ENCODE assay signal across 8 cellular contexts in genomic region chr10:95655571-95656290, GRCh38. TPM values are rescaled to one million over a fixed set of nuclear protein-coding genes. Genes with fewer than 3 reads are reported as not detected.
DNase-seq lines count a peak whose midpoint lies in the region; ATAC-seq, FAIRE-seq and TF ChIP-seq lines count a peak whose summit lies in the region.

No MANE protein-coding gene starts in this region.

- H3K4me3 Mint-ChIP-seq in T-helper 2 cell treated with Interferon-gamma antibody and Interleukin-4, amounts not matched to agents 5 μg/mL and 100 μg/mL, for 36 hours = peak overlapping the region; percentile 93
- H3K4me3 Mint-ChIP-seq in type B pancreatic cell = peak overlapping the region; percentile 100

- BruUV-seq in endothelial cell of umbilical vein (replicated peaks; lab: Mats Ljungman, UMichigan) = TSS peak; percentile 23

- H3K4me3 ChIP-seq in AG10803 (ENCODE audit: low read length) (peak overlapping the region; percentile 87), endothelial cell of umbilical vein (replicated peaks in 1 of 3; ENCODE audit: insufficient read depth in 1 of 3, low read depth in 1 of 3, low read length in 3 of 3) (peak overlapping the region; percentile 73 to 93 (median 89))

- peak overlapping the region; percentile 87 for H3K9ac ChIP-seq in endothelial cell of umbilical vein (replicated peaks; ENCODE audit: extremely low read depth, insufficient read depth, low read length)

- dilution Hi-C loops in endothelial cell of umbilical vein (cut with MboI; ENCODE audit: extremely low pct_ligation_motif_present, low sequenced_read_pairs) = no loop called here

- H3K79me2 ChIP-seq in endothelial cell of umbilical vein (ENCODE audit: control insufficient read depth, insufficient read depth, low read length) = peaks cover 37% of the 10 kb centered on the region

- POLR2A ChIA-PET in endothelial cell of umbilical vein (lab: Charles Lee) = no interaction called here

- H4K20me1 ChIP-seq in endothelial cell of umbilical vein (replicated peaks; ENCODE audit: control insufficient read depth, extremely low read depth, insufficient read depth, low read length) = no peaks in the 10 kb centered on the region

- TF ChIP-seq CTCF in AG10803 (conservative IDR thresholded peaks at IDR 0.05; ENCODE audit: low read length) (no peak), endothelial cell of umbilical vein (IDR thresholded peaks at IDR 0.05; ENCODE audit: extremely low read depth in 1 of 2, insufficient read depth in 1 of 2, low read depth in 1 of 2, low read length in 2 of 2) (no peak), type B pancreatic cell (conservative IDR thresholded peaks at IDR 0.05) (no peak)

- intact Hi-C loops in endothelial cell of umbilical vein (cut with micrococcal nuclease) = loop anchor here (1.0 to 2.0 kb wide), 3 partner anchors 39 to 210 kb away; partner anchors contain the start of gene SORBS1

- peak overlapping the region; percentile 82 for H3K27ac Mint-ChIP-seq in T-helper 2 cell treated with Interferon-gamma antibody and Interleukin-4, amounts not matched to agents 5 μg/mL and 100 μg/mL, for 36 hours
- peak overlapping the region; percentile 76 for H3K27ac Mint-ChIP-seq in type B pancreatic cell

- no peaks in the 10 kb centered on the region for H3K27me3 ChIP-seq in endothelial cell of umbilical vein (ENCODE audit: control insufficient read depth in 2 of 2, insufficient read depth in 2 of 2, low read length in 2 of 2)

- peaks cover 25% of the 10 kb centered on the region for H3K4me1 Mint-ChIP-seq in T-helper 2 cell treated with Interferon-gamma antibody and Interleukin-4, amounts not matched to agents 5 μg/mL and 100 μg/mL, for 36 hours (ENCODE audit: low read depth)
- H3K4me1 Mint-ChIP-seq in type B pancreatic cell (ENCODE audit: unreplicated experiment) = peaks cover 16% of the 10 kb centered on the region

- peaks cover 32% of the 10 kb centered on the region for H3K36me3 Mint-ChIP-seq in T-helper 2 cell treated with Interferon-gamma antibody and Interleukin-4, amounts not matched to agents 5 μg/mL and 100 μg/mL, for 36 hours (ENCODE audit: low read depth)
- H3K36me3 Mint-ChIP-seq in type B pancreatic cell = peaks cover 29% of the 10 kb centered on the region

- DNase-seq in AG10803 (ENCODE audit: low read depth) (peak; percentile 35), endothelial cell of umbilical vein (ENCODE audit: low read depth, low spot score) (peak; percentile 62), myocyte (ENCODE audit: low read depth) (peak; percentile 35), type B pancreatic cell (ENCODE audit: extremely low spot score, unreplicated experiment) (no peak), occipital lobe (lab: John Stamatoyannopoulos, UW) (no peak)
- peak; percentile 51 for DNase-seq in T-helper 2 cell treated with Interferon-gamma antibody and Interleukin-4, amounts not matched to agents 5 μg/mL and 100 μg/mL, for 36 hours (ENCODE audit: low spot score)

- no peak for FAIRE-seq in endothelial cell of umbilical vein (lab: Jason Lieb, UNC)

- peaks cover 6 to 7% of the 10 kb centered on the region in 2 experiments for H3K36me3 ChIP-seq in endothelial cell of umbilical vein (ENCODE audit: control insufficient read depth in 2 of 2, extremely low read depth in 1 of 2, insufficient read depth in 2 of 2, low read length in 2 of 2)

- peak overlapping the region; percentile 97 for H3K4me2 ChIP-seq in endothelial cell of umbilical vein (ENCODE audit: insufficient read depth, low read length)

- no peaks in the 10 kb centered on the region for H3K27me3 Mint-ChIP-seq in T-helper 2 cell treated with Interferon-gamma antibody and Interleukin-4, amounts not matched to agents 5 μg/mL and 100 μg/mL, for 36 hours (ENCODE audit: low read depth)
- H3K27me3 Mint-ChIP-seq in type B pancreatic cell = no peaks in the 10 kb centered on the region

- H2AFZ ChIP-seq in endothelial cell of umbilical vein (ENCODE audit: low read depth, low read length) = peak overlapping the region; percentile 72

- peaks cover 11% of the 10 kb centered on the region for H3K4me1 ChIP-seq in endothelial cell of umbilical vein (ENCODE audit: control insufficient read depth, extremely low read depth, insufficient read depth, low read length)

- ATAC-seq in GM18868 (IDR thresholded peaks at IDR 0.05; ENCODE audit: unreplicated experiment) (peak; percentile 18), HG03175 (IDR thresholded peaks at IDR 0.05; ENCODE audit: unreplicated experiment) (peak; percentile 22)

- no peaks in the 10 kb centered on the region for H3K9me1 ChIP-seq in endothelial cell of umbilical vein (replicated peaks; ENCODE audit: control insufficient read depth, extremely low read depth, insufficient read depth, low read length)

- CTCF ChIA-PET in endothelial cell of umbilical vein (lab: Charles Lee) = interaction anchor here (3.6 kb wide), 1 partner anchor 38 kb away, joined by 22 read pairs; the partner anchor contains the start of gene TCTN3

- peaks cover 13% of the 10 kb centered on the region for H3K9me3 Mint-ChIP-seq in T-helper 2 cell treated with Interferon-gamma antibody and Interleukin-4, amounts not matched to agents 5 μg/mL and 100 μg/mL, for 36 hours
- peaks cover 9% of the 10 kb centered on the region for H3K9me3 Mint-ChIP-seq in type B pancreatic cell

- TF ChIP-seq POLR2A in endothelial cell of umbilical vein (IDR thresholded peaks at IDR 0.05; ENCODE audit: low read depth, low read length) = no peak

- no peaks in the 10 kb centered on the region for H3K9me3 ChIP-seq in endothelial cell of umbilical vein (replicated peaks; ENCODE audit: control insufficient read depth, insufficient read depth, low read length)

- H3K27ac ChIP-seq in endothelial cell of umbilical vein (ENCODE audit: insufficient read depth, low read depth, low read length) = peak overlapping the region; percentile 64

TF ChIP-seq in endothelial cell of umbilical vein, 7 proteins besides CTCF, POLR2A, EP300 and RAD21:
- TF ChIP-seq MYC (IDR thresholded peaks at IDR 0.05; ENCODE audit: low read depth, low read length) = no peak
- no peak for TF ChIP-seq JUN (IDR thresholded peaks at IDR 0.05; ENCODE audit: borderline replicate concordance, insufficient read depth, insufficient read length, low read depth)
- no peak for TF ChIP-seq EZH2 (IDR thresholded peaks at IDR 0.05; ENCODE audit: borderline replicate concordance, low read depth, low read length, severe bottlenecking)
- no peak for TF ChIP-seq MAX (IDR thresholded peaks at IDR 0.05; ENCODE audit: insufficient read depth, insufficient read length)
- no peak for TF ChIP-seq POLR2AphosphoS5 (IDR thresholded peaks at IDR 0.05; ENCODE audit: insufficient read depth, low read depth, low read length)
- no peak for TF ChIP-seq GATA2 (IDR thresholded peaks at IDR 0.05; ENCODE audit: insufficient read depth, insufficient read length, low read depth, low read length)
- TF ChIP-seq FOS (IDR thresholded peaks at IDR 0.05; ENCODE audit: borderline replicate concordance, insufficient read depth, low read length) = no peak

RNA-seq across cellular contexts. Expression of gene ALDH18A1, which starts 0.8 kb away (rescaled TPM):
- 88.9 and 92.6 TPM in 2 replicates for total RNA-seq in endothelial cell of umbilical vein
- polyA plus RNA-seq in endothelial cell of umbilical vein = 48.6 and 53.2 TPM in 2 replicates
- 49.5 and 53.0 TPM in 2 replicates for polyA plus RNA-seq in endothelial cell of umbilical vein (2011; cell fraction: cytosol; rRNA removed)
- polyA plus RNA-seq in endothelial cell of umbilical vein (2011; cell fraction: nucleus; rRNA removed) = 87.9 and 97.7 TPM in 2 replicates
- polyA plus RNA-seq in endothelial cell of umbilical vein (2012) = 80.4 and 82.9 TPM in 2 replicates
- 176 and 180 TPM in 2 replicates for polyA minus RNA-seq in endothelial cell of umbilical vein
- 46.5 TPM for polyA minus RNA-seq in endothelial cell of umbilical vein (2011; cell fraction: cytosol; rRNA and poly(A)+ RNA removed)
- polyA minus RNA-seq in endothelial cell of umbilical vein (2011; cell fraction: nucleus; rRNA and poly(A)+ RNA removed) = 38.9 and 42.9 TPM in 2 replicates
- total RNA-seq in myocyte = 56.5 TPM in 2 replicates
- 79.7 TPM for polyA plus RNA-seq in myocyte (2012)
- total RNA-seq in type B pancreatic cell (ENCODE audit: low replicate concordance) = 111 and 113 TPM in 2 replicates
- total RNA-seq in occipital lobe = 39.8 TPM

RNA-seq across cellular contexts. Expression of gene TCTN3, which starts 38.0 kb away (rescaled TPM):
- total RNA-seq in endothelial cell of umbilical vein = 40.4 and 42.9 TPM in 2 replicates
- 52.6 and 55.9 TPM in 2 replicates for polyA plus RNA-seq in endothelial cell of umbilical vein
- 35.6 and 40.1 TPM in 2 replicates for polyA plus RNA-seq in endothelial cell of umbilical vein (2011; cell fraction: cytosol; rRNA removed)
- polyA plus RNA-seq in endothelial cell of umbilical vein (2011; cell fraction: nucleus; rRNA removed) = 28.6 and 32.8 TPM in 2 replicates
- polyA plus RNA-seq in endothelial cell of umbilical vein (2012) = 49.5 and 49.7 TPM in 2 replicates
- 42.8 and 56.7 TPM in 2 replicates for polyA minus RNA-seq in endothelial cell of umbilical vein
- polyA minus RNA-seq in endothelial cell of umbilical vein (2011; cell fraction: cytosol; rRNA and poly(A)+ RNA removed) = 29.0 TPM
- 26.6 and 28.6 TPM in 2 replicates for polyA minus RNA-seq in endothelial cell of umbilical vein (2011; cell fraction: nucleus; rRNA and poly(A)+ RNA removed)
- 33.9 and 35.4 TPM in 2 replicates for total RNA-seq in myocyte
- 35.5 TPM for polyA plus RNA-seq in myocyte (2012)
- 49.5 and 53.0 TPM in 2 replicates for total RNA-seq in type B pancreatic cell (ENCODE audit: low replicate concordance)
- total RNA-seq in occipital lobe = 16.5 TPM

Comparison
In these comparisons a context has a peak if more than half of its experiments do, and no peak if none do; other contexts are left out.
1. DNase-seq: peak in AG10803 (single experiment), T-helper 2 cell treated with Interferon-gamma antibody and Interleukin-4, amounts not matched to agents 5 μg/mL and 100 μg/mL, for 36 hours (single experiment), endothelial cell of umbilical vein (single experiment) and myocyte (single experiment); none in type B pancreatic cell (single experiment) and occipital lobe (single experiment).